Comparison of ENCODE assay signal across 8 cellular contexts in the genomic region with DNA sequence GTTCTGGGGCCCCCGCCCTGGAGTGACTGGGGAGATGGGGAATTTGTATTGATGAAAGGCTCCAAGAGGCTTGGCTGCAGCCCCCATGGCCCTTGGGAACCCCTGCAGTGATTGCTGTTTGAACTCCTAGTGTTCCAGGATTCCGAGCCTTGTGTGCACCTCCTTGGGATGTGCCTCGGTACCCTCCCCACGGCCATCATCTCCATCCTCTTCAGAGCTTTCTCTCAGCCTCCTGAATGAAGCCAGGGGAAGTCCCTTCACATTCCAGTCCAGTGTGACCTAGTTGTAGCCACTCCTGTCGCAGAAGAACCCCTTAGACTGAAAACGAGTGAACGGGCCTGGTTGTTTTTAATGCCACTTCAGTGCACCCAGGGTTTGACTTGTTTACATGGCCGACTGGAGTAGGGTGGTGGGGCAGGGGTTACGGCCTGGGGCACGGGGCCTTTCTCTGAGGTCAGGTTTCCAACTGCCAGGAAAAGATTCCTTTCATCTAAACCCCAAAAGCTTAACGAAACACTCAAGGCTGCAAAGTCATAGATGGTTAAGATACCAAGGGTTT. TPM values are rescaled to one million over a fixed set of nuclear protein-coding genes. Genes with fewer than 3 reads are reported as not detected.
DNase-seq lines count a peak whose midpoint lies in the region; ATAC-seq, FAIRE-seq and TF ChIP-seq lines count a peak whose summit lies in the region.

No MANE protein-coding gene starts in this region.

- TF ChIP-seq CTCF in DOHH2 (IDR thresholded peaks at IDR 0.05; ENCODE audit: low read depth, low read length, poor library complexity, severe bottlenecking) (no peak), MM.1S (IDR thresholded peaks at IDR 0.05; ENCODE audit: low read length) (no peak)

- H3K36me3 ChIP-seq in DOHH2 (ENCODE audit: control insufficient read depth, low read length) (peaks cover 3% of the 10 kb centered on the region; the same call in 1 of the 2 replicates), MM.1S (replicated peaks; ENCODE audit: insufficient read depth, low read length) (no peaks in the 10 kb centered on the region), muscle layer of duodenum (ENCODE audit: control insufficient read depth in 1 of 2, insufficient read depth in 2 of 2, low read length in 2 of 2) (no peaks in the 10 kb centered on the region)

- FAIRE-seq in urothelium cell line (lab: Jason Lieb, UNC), result no peak

- H3K79me2 ChIP-seq in DOHH2 (ENCODE audit: control insufficient read depth, low read length) (peaks cover 61% of the 10 kb centered on the region), MM.1S (ENCODE audit: low read length) (peaks cover 61% of the 10 kb centered on the region)

- peak overlapping the region; percentile 77 for H3K27ac ChIP-seq in DOHH2 (ENCODE audit: low read depth, low read length)
- peak overlapping the region; percentile 16; the same call in 1 of the 2 replicates for H3K27ac ChIP-seq in MM.1S (ENCODE audit: low read length)
- peak overlapping the region; percentile 86 for H3K27ac ChIP-seq in muscle layer of duodenum (ENCODE audit: low read length)

- H3K27me3 ChIP-seq in DOHH2 (ENCODE audit: control insufficient read depth, low read length) (no peaks in the 10 kb centered on the region), MM.1S (replicated peaks; ENCODE audit: insufficient read depth, low read length) (no peaks in the 10 kb centered on the region), muscle layer of duodenum (ENCODE audit: low read depth, low read length) (no peaks in the 10 kb centered on the region)

- DNase-seq in MM.1S, result peak; percentile 20
- DNase-seq in dermis blood vessel endothelial cell, result peak; percentile 34
- DNase-seq in urothelium cell line (ENCODE audit: low spot score), result no peak

- H4K20me1 ChIP-seq in DOHH2 (ENCODE audit: control insufficient read depth, insufficient read depth, low read depth, low read length) (peaks cover 28% of the 10 kb centered on the region), MM.1S (ENCODE audit: insufficient read depth, low read length) (peaks cover 29% of the 10 kb centered on the region; the same call in 1 of the 2 replicates)

- no peaks in the 10 kb centered on the region for H3K9me2 ChIP-seq in DOHH2 (replicated peaks; ENCODE audit: control insufficient read depth, low read length)
- no peaks in the 10 kb centered on the region for H3K9me2 ChIP-seq in MM.1S (replicated peaks; ENCODE audit: insufficient read depth, low read length)

- ATAC-seq in GM19023 (IDR thresholded peaks at IDR 0.05; ENCODE audit: unreplicated experiment) (no peak), GM19397 (IDR thresholded peaks at IDR 0.05; ENCODE audit: unreplicated experiment) (no peak), HG03280 (IDR thresholded peaks at IDR 0.05; ENCODE audit: unreplicated experiment) (no peak)

- peaks cover 50% of the 10 kb centered on the region for H3K4me1 ChIP-seq in DOHH2 (ENCODE audit: control insufficient read depth, low read length)
- peaks cover 23% of the 10 kb centered on the region for H3K4me1 ChIP-seq in MM.1S (ENCODE audit: low read length)
- H3K4me1 ChIP-seq in muscle layer of duodenum (ENCODE audit: control insufficient read depth in 1 of 2, insufficient read depth in 2 of 2, low read length in 2 of 2), result peaks cover 27 to 37% of the 10 kb centered on the region in 2 donors

- peak overlapping the region; percentile 59; the same call in 1 of the 2 replicates for H3K9ac ChIP-seq in MM.1S (ENCODE audit: low read length)

- peak overlapping the region; percentile 82 for H3K4me3 ChIP-seq in DOHH2 (ENCODE audit: low read length)
- peak overlapping the region; percentile 70 for H3K4me3 ChIP-seq in MM.1S (ENCODE audit: low read length)
- H3K4me3 ChIP-seq in muscle layer of duodenum (ENCODE audit: low read depth in 1 of 2, low read length in 2 of 2), result peak overlapping the region; percentile 86 to 92

- peaks cover 7% of the 10 kb centered on the region for H3F3A ChIP-seq in DOHH2 (ENCODE audit: control insufficient read depth, insufficient read depth)
- peaks cover 20% of the 10 kb centered on the region for H3F3A ChIP-seq in MM.1S (ENCODE audit: insufficient read depth, low read length)

- no peak overlapping the region for H2AFZ ChIP-seq in MM.1S (ENCODE audit: low read length)

- H3K4me2 ChIP-seq in DOHH2 (ENCODE audit: low read length) (peak overlapping the region; percentile 97), MM.1S (ENCODE audit: low read depth, low read length) (peak overlapping the region; percentile 85)

- H3K9me3 ChIP-seq in DOHH2 (ENCODE audit: control insufficient read depth, insufficient read depth, low read length) (0 out of 2 replicates have a peak, but pooled peaks cover 3% of the 10 kb centered on the region), MM.1S (replicated peaks; ENCODE audit: insufficient read depth, low read length) (no peaks in the 10 kb centered on the region), muscle layer of duodenum (ENCODE audit: control insufficient read depth in 1 of 2, low read length in 2 of 2) (no peaks in the 10 kb centered on the region)

RNA-seq across cellular contexts. Expression of a gene that starts 1.5 kb away (rescaled TPM):
- 105 and 175 TPM in 2 replicates for total RNA-seq in dermis blood vessel endothelial cell

Comparison
In these comparisons a context has a peak if more than half of its experiments do, and no peak if none do; other contexts are left out.
1. H3K27ac ChIP-seq: peak in every context shown above with its lines; median percentile 86 in muscle layer of duodenum; 77 in DOHH2; 16 in MM.1S.